Comparison of ENCODE assay signal across 29 cellular contexts in the genomic region with DNA sequence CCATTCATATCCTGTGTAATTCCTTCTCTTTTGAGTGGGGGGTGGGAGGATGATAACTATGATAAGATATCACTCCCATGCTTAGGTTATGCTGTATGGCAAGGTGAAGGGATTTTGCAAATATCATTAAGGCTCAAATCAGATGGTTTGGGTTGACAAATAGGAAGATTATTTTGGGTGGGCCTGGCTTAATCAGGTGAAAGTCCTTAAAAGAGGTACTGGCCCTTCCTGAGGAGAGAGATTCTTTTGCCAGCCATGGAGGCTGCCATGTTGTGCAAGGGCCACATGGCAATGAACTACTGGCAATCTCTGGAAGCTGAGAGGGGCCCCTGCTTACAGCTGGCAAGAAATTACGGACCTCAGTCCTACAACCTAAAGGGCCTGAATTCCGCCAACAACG.
"Had no signal": no experiment of that assay in that cellular context is flagged by ENCODE, and none has a peak within 500 bp of the region (broad histone marks: within the 10 kb centered on the region; RNA-seq: fewer than 3 reads in every experiment).

No MANE protein-coding gene starts in this region.

- H3K36me3 ChIP-seq: neural progenitor cell, ovary, right lobe of liver, sigmoid colon, suprapubic skin, tibial artery, transverse colon, upper lobe of right lung, uterus had no signal

- H3K4me2 ChIP-seq: neural progenitor cell had no signal

- H2AFZ ChIP-seq: neural progenitor cell, parathyroid adenoma had no signal

- H3K4me1 Mint-ChIP-seq: natural killer cell; nephron; neural progenitor cell; stimulated activated effector memory CD8-positive, alpha-beta T cell treated with anti-CD3 and anti-CD28 coated beads, Interleukin-12 subunit alpha, Interleukin-12 subunit beta, amount 100 ng/mL, for 72 hours; stimulated activated naive CD8-positive, alpha-beta T cell treated with anti-CD3 and anti-CD28 coated beads, Interleukin-15, amount 100 ng/mL, for 72 hours had no signal

- FAIRE-seq: small intestine had no signal

- H3K27ac ChIP-seq: neural progenitor cell, ovary, parathyroid adenoma, psoas muscle, right lobe of liver, sigmoid colon, suprapubic skin, testis, tibial artery, transverse colon, upper lobe of right lung, uterus had no signal

- H3K9ac ChIP-seq: neural progenitor cell, parathyroid adenoma had no signal

- H3K79me2 ChIP-seq: parathyroid adenoma had no signal

- H3K9me3 Mint-ChIP-seq: nephron; neural progenitor cell; stimulated activated effector memory CD8-positive, alpha-beta T cell treated with anti-CD3 and anti-CD28 coated beads, Interleukin-12 subunit alpha, Interleukin-12 subunit beta, amount 100 ng/mL, for 72 hours; stimulated activated naive CD8-positive, alpha-beta T cell treated with anti-CD3 and anti-CD28 coated beads, Interleukin-15, amount 100 ng/mL, for 72 hours; type B pancreatic cell had no signal

- H3K4me3 Mint-ChIP-seq: natural killer cell; nephron; neural progenitor cell; stimulated activated effector memory CD8-positive, alpha-beta T cell treated with anti-CD3 and anti-CD28 coated beads, Interleukin-12 subunit alpha, Interleukin-12 subunit beta, amount 100 ng/mL, for 72 hours; stimulated activated naive CD8-positive, alpha-beta T cell treated with anti-CD3 and anti-CD28 coated beads, Interleukin-15, amount 100 ng/mL, for 72 hours; type B pancreatic cell had no signal

- H3K27ac Mint-ChIP-seq: natural killer cell; nephron; neural progenitor cell; progenitor cell of endocrine pancreas; stimulated activated effector memory CD8-positive, alpha-beta T cell treated with anti-CD3 and anti-CD28 coated beads, Interleukin-12 subunit alpha, Interleukin-12 subunit beta, amount 100 ng/mL, for 72 hours; stimulated activated naive CD8-positive, alpha-beta T cell treated with anti-CD3 and anti-CD28 coated beads, Interleukin-15, amount 100 ng/mL, for 72 hours; type B pancreatic cell had no signal

- H3K4me1 ChIP-seq: neural progenitor cell, parathyroid adenoma, psoas muscle, right lobe of liver, sigmoid colon, suprapubic skin, testis, tibial artery, transverse colon, upper lobe of right lung, uterus had no signal

- ATAC-seq: natural killer cell; psoas muscle; right cardiac atrium; right lobe of liver; stimulated activated effector memory CD8-positive, alpha-beta T cell treated with anti-CD3 and anti-CD28 coated beads, Interleukin-12 subunit alpha, Interleukin-12 subunit beta, amount 100 ng/mL, for 72 hours; stimulated activated naive CD8-positive, alpha-beta T cell treated with anti-CD3 and anti-CD28 coated beads, Interleukin-15, amount 100 ng/mL, for 72 hours; stimulated activated naive CD8-positive, alpha-beta T cell treated with anti-CD3 and anti-CD28 coated beads, Interleukin-15, Interleukin-2, amounts not matched to agents 100 U/mL and 50 U/mL, for 24 hours; upper lobe of right lung had no signal

- H3K4me3 ChIP-seq: neural progenitor cell, ovary, psoas muscle, right lobe of liver, sigmoid colon, suprapubic skin, testis, tibial artery, transverse colon, upper lobe of right lung, uterus had no signal

- H3K36me3 Mint-ChIP-seq: natural killer cell; neural progenitor cell; stimulated activated effector memory CD8-positive, alpha-beta T cell treated with anti-CD3 and anti-CD28 coated beads, Interleukin-12 subunit alpha, Interleukin-12 subunit beta, amount 100 ng/mL, for 72 hours; type B pancreatic cell had no signal

- H3K9me3 ChIP-seq: ovary, psoas muscle, right lobe of liver, sigmoid colon, suprapubic skin, testis, tibial artery, transverse colon, upper lobe of right lung, uterus had no signal

- DNase-seq: natural killer cell; occipital lobe; ovary; posterior cingulate gyrus; psoas muscle; right cardiac atrium; right lobe of liver; sigmoid colon; small intestine; stimulated activated CD4-positive, alpha-beta T cell treated with anti-CD3 and anti-CD28 coated beads, Interleukin-15, amount 100 ng/mL, for 24 hours; stimulated activated CD4-positive, alpha-beta T cell treated with anti-CD3 and anti-CD28 coated beads, Interleukin-2, amount 100 ng/mL, for 24 hours; stimulated activated CD4-positive, alpha-beta T cell treated with anti-CD3 and anti-CD28 coated beads, Interleukin-2, amount 100 ng/mL, for 48 hours; stimulated activated CD4-positive, alpha-beta T cell treated with anti-CD3 and anti-CD28 coated beads, Interleukin-4, amount 100 ng/mL, for 24 hours; stimulated activated naive CD4-positive, alpha-beta T cell; stimulated activated naive CD8-positive, alpha-beta T cell treated with anti-CD3 and anti-CD28 coated beads, Interleukin-15, amount 100 ng/mL, for 72 hours; stimulated activated naive CD8-positive, alpha-beta T cell treated with anti-CD3 and anti-CD28 coated beads, Interleukin-15, Interleukin-2, amounts not matched to agents 100 U/mL and 50 U/mL, for 24 hours; substantia nigra; testis; tibial artery; transverse colon; upper lobe of right lung; uterus had no signal

- H3K27me3 ChIP-seq: neural progenitor cell, ovary, sigmoid colon, testis, upper lobe of right lung, uterus had no signal
